ENCODE assay signal across 16 cellular contexts in the genomic region with DNA sequence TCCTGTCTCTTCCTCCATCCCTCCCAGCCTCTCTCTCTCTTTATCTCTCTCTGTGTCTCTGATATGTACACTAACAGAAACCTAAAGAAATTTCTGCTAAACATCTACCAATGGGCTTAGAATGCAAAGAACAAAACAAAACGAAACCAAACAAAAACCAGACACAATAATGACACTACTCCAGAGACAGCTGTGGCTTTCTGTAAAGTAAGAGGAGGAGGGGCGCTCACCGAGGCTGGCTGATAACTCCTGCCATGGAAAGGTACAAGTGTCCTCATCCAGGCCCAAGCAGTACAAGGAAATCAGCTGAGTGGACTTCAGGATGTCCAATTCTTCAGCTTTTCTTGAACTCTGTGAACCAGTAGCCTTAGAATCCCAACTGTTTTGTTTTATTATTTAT.
DNase-seq lines count a peak whose midpoint lies in the region; ATAC-seq and TF ChIP-seq lines count a peak whose summit lies in the region.
"Had no signal": no experiment of that assay in that cellular context is flagged by ENCODE, and none has a peak within 500 bp of the region (broad histone marks: within the 10 kb centered on the region; RNA-seq: fewer than 3 reads in every experiment).

No MANE protein-coding gene starts in this region.

- peaks cover 24% of the 10 kb centered on the region for H3K9me3 Mint-ChIP-seq in WTC11

- H3K9me2 ChIP-seq in MM.1S (replicated peaks; ENCODE audit: insufficient read depth, low read length), result no peaks in the 10 kb centered on the region

- ATAC-seq in WTC11 (no peak), HG03039 (IDR thresholded peaks at IDR 0.05; ENCODE audit: unreplicated experiment) (no peak), HG02763 (IDR thresholded peaks at IDR 0.05; ENCODE audit: unreplicated experiment) (no peak)

- no peaks in the 10 kb centered on the region for H4K20me1 ChIP-seq in MM.1S (ENCODE audit: insufficient read depth, low read length)

- no peak overlapping the region for H3K4me3 Mint-ChIP-seq in WTC11
- H3K4me3 Mint-ChIP-seq: CD8-positive, alpha-beta memory T cell had no signal

- H3K4me1 Mint-ChIP-seq in WTC11, result peaks cover 20% of the 10 kb centered on the region
- H3K4me1 Mint-ChIP-seq: CD8-positive, alpha-beta memory T cell had no signal

- no peak overlapping the region for H3K9ac ChIP-seq in MM.1S (ENCODE audit: low read length)

- 0 out of 2 replicates have a peak, but pooled peaks cover 5% of the 10 kb centered on the region for H3K4me1 ChIP-seq in MM.1S (ENCODE audit: low read length)

- H3F3A ChIP-seq in MM.1S (ENCODE audit: insufficient read depth, low read length), result no peaks in the 10 kb centered on the region

- no peaks in the 10 kb centered on the region for H3K79me2 ChIP-seq in MM.1S (ENCODE audit: low read length)

- no peak overlapping the region for H3K27ac ChIP-seq in MM.1S (ENCODE audit: low read length)
- H3K27ac ChIP-seq: C4-2B, PC-9, SK-N-MC had no signal

- H3K36me3 Mint-ChIP-seq in WTC11, result peaks cover 16% of the 10 kb centered on the region
- H3K36me3 Mint-ChIP-seq: CD8-positive, alpha-beta memory T cell had no signal

- H3K27me3 ChIP-seq in MM.1S (replicated peaks; ENCODE audit: insufficient read depth, low read length), result no peaks in the 10 kb centered on the region

- 0 out of 2 replicates have a peak overlapping the region, but pooled peaks have one; percentile 29 for H3K27ac Mint-ChIP-seq in WTC11
- H3K27ac Mint-ChIP-seq: CD8-positive, alpha-beta memory T cell had no signal

- H3K9me3 ChIP-seq in MM.1S (replicated peaks; ENCODE audit: insufficient read depth, low read length), result no peaks in the 10 kb centered on the region

- DNase-seq in COLO668 (lab: John Stamatoyannopoulos, UW; ENCODE audit: unreplicated experiment), result peak; percentile 23
- peak; percentile 59 for DNase-seq in MM.1S
- DNase-seq in NCI-H2171 treated with DMSO at 0.1 percent for 48 hours (lab: John Stamatoyannopoulos, UW), result peak; percentile 8
- DNase-seq in WTC11 (ENCODE audit: low spot score), result no peak
- no peak for DNase-seq in cortex of kidney (lab: John Stamatoyannopoulos, UW)
- DNase-seq: CD8-positive, alpha-beta memory T cell; IMR-90; NCI-H1694 treated with DMSO at 0.1 percent for 48 hours; NCI-H510A treated with DMSO at 0.1 percent for 48 hours; PC-9; RPMI8226; SHP77 had no signal

- peaks cover 2% of the 10 kb centered on the region; the same call in 1 of the 2 replicates for H3K27me3 Mint-ChIP-seq in WTC11 (ENCODE audit: low read depth)

- CTCF ChIA-PET in WTC11 (lab: Charles Lee), result interaction anchor here (1.1 kb wide), 1 partner anchor 318 kb away, joined by 3 read pairs; no protein-coding TSS in a partner anchor

- TF ChIP-seq CTCF in MM.1S (IDR thresholded peaks at IDR 0.05; ENCODE audit: low read length) (no peak), WTC11 (IDR thresholded peaks at IDR 0.05) (no peak)

- peak overlapping the region; percentile 40; the same call in 1 of the 2 replicates for H3K4me2 ChIP-seq in MM.1S (ENCODE audit: low read depth, low read length)
- H3K4me2 ChIP-seq: PC-9 had no signal

- no peak overlapping the region for H3K4me3 ChIP-seq in MM.1S (ENCODE audit: low read length)
- H3K4me3 ChIP-seq: PC-9, SK-N-MC had no signal

- 0 out of 2 replicates have a peak overlapping the region, but pooled peaks have one; percentile 6 for H2AFZ ChIP-seq in MM.1S (ENCODE audit: low read length)
- H2AFZ ChIP-seq: PC-9 had no signal

- POLR2A ChIA-PET in WTC11 (lab: Charles Lee), result no interaction called here

- H3K36me3 ChIP-seq in MM.1S (replicated peaks; ENCODE audit: insufficient read depth, low read length), result no peaks in the 10 kb centered on the region

TF ChIP-seq in WTC11, 78 proteins besides CTCF, POLR2A, EP300 and RAD21:
- TF ChIP-seq SOX15 (CRISPR knock-in tag; IDR thresholded peaks at IDR 0.05) (no peak), MXD4 (CRISPR knock-in tag; IDR thresholded peaks at IDR 0.05; ENCODE audit: borderline replicate concordance) (no peak)
- TF ChIP-seq, protein P1, sequence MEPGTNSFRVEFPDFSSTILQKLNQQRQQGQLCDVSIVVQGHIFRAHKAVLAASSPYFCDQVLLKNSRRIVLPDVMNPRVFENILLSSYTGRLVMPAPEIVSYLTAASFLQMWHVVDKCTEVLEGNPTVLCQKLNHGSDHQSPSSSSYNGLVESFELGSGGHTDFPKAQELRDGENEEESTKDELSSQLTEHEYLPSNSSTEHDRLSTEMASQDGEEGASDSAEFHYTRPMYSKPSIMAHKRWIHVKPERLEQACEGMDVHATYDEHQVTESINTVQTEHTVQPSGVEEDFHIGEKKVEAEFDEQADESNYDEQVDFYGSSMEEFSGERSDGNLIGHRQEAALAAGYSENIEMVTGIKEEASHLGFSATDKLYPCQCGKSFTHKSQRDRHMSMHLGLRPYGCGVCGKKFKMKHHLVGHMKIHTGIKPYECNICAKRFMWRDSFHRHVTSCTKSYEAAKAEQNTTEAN (CRISPR knock-in tag; IDR thresholded peaks at IDR 0.05), result no peak

Comparison
In these comparisons a context has a peak if more than half of its experiments do, and no peak if none do; other contexts are left out.
1. DNase-seq: peak in COLO668 (single experiment), MM.1S (single experiment) and NCI-H2171 treated with DMSO at 0.1 percent for 48 hours (single experiment); none in WTC11 (single experiment) and cortex of kidney (single experiment).